In genomic region chr1:23593556-23594148, GRCh38 we compare ENCODE assay signal across 13 cellular contexts.
A peak's percentile ranks its signal among the peaks of the same experiment; 100 is the strongest.
DNase-seq lines count a peak whose midpoint lies in the region; ATAC-seq and TF ChIP-seq lines count a peak whose summit lies in the region.
"Had no signal": no experiment of that assay in that cellular context is flagged by ENCODE, and none has a peak within 500 bp of the region (broad histone marks: within the 10 kb centered on the region; RNA-seq: fewer than 3 reads in every experiment).

No MANE protein-coding gene starts in this region.

- in situ Hi-C loops in brain microvascular endothelial cell (cut with HindIII; ENCODE audit: low pct_ligation_motif_present, low sequenced_read_pairs) = no loop called here

- H3K4me3 Mint-ChIP-seq in stimulated activated naive CD8-positive, alpha-beta T cell treated with anti-CD3 and anti-CD28 coated beads, Interleukin-15, amount 100 ng/mL, for 72 hours = no peak overlapping the region

- no peaks in the 10 kb centered on the region for H3K27me3 ChIP-seq in brain microvascular endothelial cell (replicated peaks)
- H3K27me3 ChIP-seq: gastroesophageal sphincter had no signal

- ATAC-seq in stimulated activated naive CD8-positive, alpha-beta T cell treated with anti-CD3 and anti-CD28 coated beads, Interleukin-15, Interleukin-2, amounts not matched to agents 100 U/mL and 50 U/mL, for 24 hours = no peak
- no peak for ATAC-seq in stimulated activated naive CD8-positive, alpha-beta T cell treated with anti-CD3 and anti-CD28 coated beads, Interleukin-15, amount 100 ng/mL, for 72 hours
- ATAC-seq: gastroesophageal sphincter had no signal

- H3K36me3 ChIP-seq in brain microvascular endothelial cell (replicated peaks) = no peaks in the 10 kb centered on the region
- H3K36me3 ChIP-seq: gastroesophageal sphincter had no signal

- peaks cover 97% of the 10 kb centered on the region for H3K4me1 Mint-ChIP-seq in stimulated activated naive CD8-positive, alpha-beta T cell treated with anti-CD3 and anti-CD28 coated beads, Interleukin-15, amount 100 ng/mL, for 72 hours

- no peak overlapping the region for H3K4me3 ChIP-seq in brain microvascular endothelial cell (ENCODE audit: low read depth, low read length)
- H3K4me3 ChIP-seq: gastroesophageal sphincter had no signal

- no peak overlapping the region for H3K27ac ChIP-seq in brain microvascular endothelial cell
- H3K27ac ChIP-seq: gastroesophageal sphincter had no signal

- no peaks in the 10 kb centered on the region for H3K9me3 Mint-ChIP-seq in stimulated activated naive CD8-positive, alpha-beta T cell treated with anti-CD3 and anti-CD28 coated beads, Interleukin-15, amount 100 ng/mL, for 72 hours

- peak; percentile 54 for DNase-seq in stimulated activated naive CD8-positive, alpha-beta T cell treated with anti-CD3 and anti-CD28 coated beads, Interleukin-15, Interleukin-2, amounts not matched to agents 100 U/mL and 50 U/mL, for 24 hours
- no peak for DNase-seq in stimulated activated naive CD8-positive, alpha-beta T cell treated with anti-CD3 and anti-CD28 coated beads, Interleukin-15, amount 100 ng/mL, for 72 hours
- peak; percentile 94 for DNase-seq in NCI-H69 (lab: John Stamatoyannopoulos, UW)
- peak; percentile 37 for DNase-seq in iris pigment epithelial cell (ENCODE audit: low read depth)
- no peak for DNase-seq in brain microvascular endothelial cell
- no peak for DNase-seq in stimulated activated CD4-positive, alpha-beta T cell treated with anti-CD3 and anti-CD28 coated beads, Interleukin-2, amount 100 ng/mL, for 24 hours
- DNase-seq in HuH-7.5 (ENCODE audit: low spot score) = no peak
- DNase-seq in AML-193 (lab: John Stamatoyannopoulos, UW) = no peak
- DNase-seq: activated T-cell treated with anti-CD3 and anti-CD28 coated beads, Interleukin-2, amount 50 U/mL, for 48 hours; DND-41; HCEC 1CT; NCI-H526 had no signal

- TF ChIP-seq CTCF in brain microvascular endothelial cell (IDR thresholded peaks at IDR 0.05; ENCODE audit: low read depth, low read length, missing control alignments) = no peak

- H3K27ac Mint-ChIP-seq in stimulated activated naive CD8-positive, alpha-beta T cell treated with anti-CD3 and anti-CD28 coated beads, Interleukin-15, amount 100 ng/mL, for 72 hours = no peak overlapping the region

- no peaks in the 10 kb centered on the region for H3K27me3 Mint-ChIP-seq in stimulated activated naive CD8-positive, alpha-beta T cell treated with anti-CD3 and anti-CD28 coated beads, Interleukin-15, amount 100 ng/mL, for 72 hours

Comparison
In these comparisons a context has a peak if more than half of its experiments do, and no peak if none do; other contexts are left out.
1. DNase-seq: peak in stimulated activated naive CD8-positive, alpha-beta T cell treated with anti-CD3 and anti-CD28 coated beads, Interleukin-15, Interleukin-2, amounts not matched to agents 100 U/mL and 50 U/mL, for 24 hours (single experiment), NCI-H69 (single experiment) and iris pigment epithelial cell (single experiment); none in stimulated activated naive CD8-positive, alpha-beta T cell treated with anti-CD3 and anti-CD28 coated beads, Interleukin-15, amount 100 ng/mL, for 72 hours (0 of 2), brain microvascular endothelial cell (single experiment), stimulated activated CD4-positive, alpha-beta T cell treated with anti-CD3 and anti-CD28 coated beads, Interleukin-2, amount 100 ng/mL, for 24 hours (0 of 2), HuH-7.5 (single experiment) and AML-193 (0 of 2).